In the genomic region with DNA sequence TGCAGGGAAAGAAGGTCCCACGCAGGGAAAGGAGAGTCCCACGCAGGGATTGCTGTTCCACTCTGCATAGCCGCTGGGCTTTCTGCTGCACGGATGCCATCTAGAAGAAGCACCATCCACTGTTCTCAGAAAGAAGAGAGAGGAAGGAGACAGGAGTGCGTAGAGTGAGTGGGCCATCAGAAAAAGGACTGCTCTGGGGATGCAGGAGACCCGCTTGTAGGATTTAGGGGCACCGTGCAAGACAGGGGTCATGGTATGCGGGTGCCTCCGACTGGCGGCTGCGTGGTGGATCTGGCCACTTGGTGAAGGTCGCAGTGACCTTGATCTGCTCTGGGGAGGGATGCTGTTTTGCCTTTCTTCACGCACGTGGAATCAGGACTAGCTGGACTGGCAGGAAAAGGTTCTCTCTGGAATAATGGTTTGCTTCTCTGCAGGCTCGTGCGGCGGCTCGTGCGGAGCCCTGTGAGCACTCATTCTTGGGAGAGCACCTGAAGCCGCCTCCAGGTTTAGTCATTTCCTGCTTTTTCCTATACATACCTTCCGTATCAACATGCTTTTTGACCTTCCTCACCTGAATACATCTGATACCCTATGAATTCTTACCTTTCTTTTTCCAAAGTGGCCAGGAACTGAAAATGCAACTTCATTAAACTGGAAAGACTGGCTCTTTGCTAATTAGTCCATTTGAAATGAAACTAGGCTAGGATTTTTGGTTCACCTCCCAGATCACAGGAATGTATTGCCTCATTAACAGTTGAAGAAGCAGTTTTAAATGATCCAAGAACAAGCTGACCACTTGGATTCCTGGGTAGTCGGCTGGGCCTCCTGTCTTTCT, we compare ENCODE assay signal across 19 cellular contexts.
DNase-seq lines count a peak whose midpoint lies in the region; ATAC-seq, FAIRE-seq and TF ChIP-seq lines count a peak whose summit lies in the region.
"Had no signal": no experiment of that assay in that cellular context is flagged by ENCODE, and none has a peak within 500 bp of the region (broad histone marks: within the 10 kb centered on the region; RNA-seq: fewer than 3 reads in every experiment).

No MANE protein-coding gene starts in this region.

- TF ChIP-seq RAD21 in K562 (CRISPR knock-in tag; conservative IDR thresholded peaks at IDR 0.05 in 1 of 2, IDR thresholded peaks at IDR 0.05 in 1 of 2), result no peak

- no peak overlapping the region for H3K56ac ChIP-seq in H9 (ENCODE audit: insufficient read length, low read depth, low read length)

- H3K79me2 ChIP-seq in H9 (ENCODE audit: insufficient read depth, low read length) (no peaks in the 10 kb centered on the region), K562 (ENCODE audit: control insufficient read depth, insufficient read depth, low read length) (no peaks in the 10 kb centered on the region), keratinocyte (ENCODE audit: control insufficient read depth, insufficient read depth, low read length) (no peaks in the 10 kb centered on the region), smooth muscle cell (ENCODE audit: low read depth) (peaks cover 26% of the 10 kb centered on the region)

- H3K27ac Mint-ChIP-seq in H9, result peak overlapping the region in 2 of 3 experiments; percentile 29 to 37; a peak in 4 of 7 replicates
- no peak overlapping the region for H3K27ac Mint-ChIP-seq in activated CD4-positive, alpha-beta memory T cell treated with anti-CD3 and anti-CD28 coated beads, Interleukin-2, amount 10 ng/mL, durations not matched to agents 7 days and 5 days
- H3K27ac Mint-ChIP-seq: activated CD4-positive, alpha-beta memory T cell treated with anti-CD3 and anti-CD28 coated beads for 36 hours; activated naive CD4-positive, alpha-beta T cell treated with anti-CD3 and anti-CD28 coated beads, Interleukin-2, amount 10 ng/mL, durations not matched to agents 7 days and 5 days; effector memory CD8-positive, alpha-beta T cell; memory B cell; stimulated activated memory B cell treated with anti-CD40 and anti-IgM and Interleukin-4, amounts not matched to agents 10 μg/mL and 1 μg/mL and 100 μg/mL, for 72 hours had no signal

- POLR2A ChIA-PET in K562 (lab: Yijun Ruan, JAX), result interaction anchor here (0.7 kb wide), 1 partner anchor 8 kb away, joined by 3 read pairs; no protein-coding TSS in a partner anchor
- POLR2A ChIA-PET in activated CD4-positive, alpha-beta memory T cell treated with anti-CD3 and anti-CD28 coated beads, Interleukin-2, amount 10 ng/mL, durations not matched to agents 7 days and 5 days (lab: Charles Lee), result no interaction called here

- H3K4me1 ChIP-seq in H9 (ENCODE audit: insufficient read depth, low read length), result no peaks in the 10 kb centered on the region
- H3K4me1 ChIP-seq in K562 (replicated peaks in 1 of 2; ENCODE audit: control insufficient read depth in 2 of 2, insufficient read depth in 2 of 2, low read length in 2 of 2), result peaks cover 11 to 15% of the 10 kb centered on the region in 2 experiments; a peak in 4 of 5 replicates
- peaks cover 8% of the 10 kb centered on the region for H3K4me1 ChIP-seq in keratinocyte (ENCODE audit: control insufficient read depth, extremely low read depth, insufficient read depth, low read length)
- H3K4me1 ChIP-seq in smooth muscle cell (ENCODE audit: low read depth), result peaks cover 4% of the 10 kb centered on the region
- H3K4me1 ChIP-seq: tibial artery had no signal

- intact Hi-C loops in K562 (cut with micrococcal nuclease), result no loop called here
- intact Hi-C loops in sciatic nerve (cut with DNase I), result no loop called here

- no peak overlapping the region for H3K27ac ChIP-seq in H9 (ENCODE audit: insufficient read length, low read depth, low read length)
- H3K27ac ChIP-seq in K562 (ENCODE audit: extremely low read depth, low read depth, low read length), result no peak overlapping the region
- H3K27ac ChIP-seq in keratinocyte (ENCODE audit: control insufficient read depth, insufficient read depth, low read length), result peak overlapping the region; percentile 31
- peak overlapping the region; percentile 84 for H3K27ac ChIP-seq in smooth muscle cell (ENCODE audit: low read depth)
- H3K27ac ChIP-seq: heart left ventricle, tibial artery had no signal

- no peak overlapping the region for H2BK12ac ChIP-seq in H9 (ENCODE audit: insufficient read length, low read depth, low read length)

- WGBS in H9 (ENCODE audit: extremely low coverage, insufficient read length, low lambda C conversion rate), result no CpG with 5 or more reads among the region's 22 CpGs
- 80% methylated on average over 21 of the region's 22 CpGs for WGBS in K562 (ENCODE audit: insufficient coverage, low coverage, missing lambda C conversion rate)
- WGBS in smooth muscle cell (ENCODE audit: low lambda C conversion rate), result 76% methylated on average over 22 of the region's 22 CpGs

- H2AK5ac ChIP-seq in H9 (ENCODE audit: insufficient read length, low read length), result no peak overlapping the region

- CTCF ChIA-PET in K562 (lab: Yijun Ruan, JAX; ENCODE audit: low intra/inter-chr PET ratio), result no interaction called here
- CTCF ChIA-PET in activated CD4-positive, alpha-beta memory T cell treated with anti-CD3 and anti-CD28 coated beads, Interleukin-2, amount 10 ng/mL, durations not matched to agents 7 days and 5 days (lab: Charles Lee), result no interaction called here

- dilution Hi-C loops in keratinocyte (cut with MboI; ENCODE audit: extremely low pct_ligation_motif_present, low sequenced_read_pairs), result no loop called here

- H2BK5ac ChIP-seq in H9 (ENCODE audit: insufficient read length, low read length), result no peak overlapping the region

- no peaks in the 10 kb centered on the region for H3K36me3 ChIP-seq in K562 (ENCODE audit: control insufficient read depth, insufficient read depth, low read length)
- no peaks in the 10 kb centered on the region for H3K36me3 ChIP-seq in keratinocyte (ENCODE audit: control insufficient read depth in 2 of 2, extremely low read depth in 1 of 2, insufficient read depth in 2 of 2, low read length in 2 of 2)
- H3K36me3 ChIP-seq in smooth muscle cell (ENCODE audit: low read depth), result no peaks in the 10 kb centered on the region
- H3K36me3 ChIP-seq: heart left ventricle, tibial artery had no signal

- H3K9me1 ChIP-seq in K562 (ENCODE audit: control insufficient read depth, insufficient read depth, low read length) (no peaks in the 10 kb centered on the region), keratinocyte (ENCODE audit: control insufficient read depth, extremely low read depth, insufficient read depth, low read length) (no peaks in the 10 kb centered on the region)

- H3K79me1 ChIP-seq in H9 (ENCODE audit: insufficient read depth, low read depth, low read length, poor library complexity, severe bottlenecking), result no peaks in the 10 kb centered on the region

- H4K91ac ChIP-seq in H9 (ENCODE audit: insufficient read length, low read depth, low read length), result no peak overlapping the region

- no peak for TF ChIP-seq POLR2A in K562 (conservative IDR thresholded peaks at IDR 0.05)

- H3K27me3 ChIP-seq in H9 (ENCODE audit: insufficient read depth, low read length) (no peaks in the 10 kb centered on the region), K562 (ENCODE audit: control insufficient read depth in 2 of 2, insufficient read depth in 2 of 2, low read length in 2 of 2) (peaks cover 23 to 47% of the 10 kb centered on the region in 2 experiments), keratinocyte (ENCODE audit: control insufficient read depth, extremely low read depth, insufficient read depth, low read length) (no peaks in the 10 kb centered on the region), smooth muscle cell (ENCODE audit: low read depth) (no peaks in the 10 kb centered on the region)
- H3K27me3 ChIP-seq: heart left ventricle, tibial artery had no signal

- no peak overlapping the region for H3T11ph ChIP-seq in H9 (ENCODE audit: low read length)

- ATAC-seq in K562 (no peak), sciatic nerve (no peak)
- ATAC-seq: effector memory CD8-positive, alpha-beta T cell; heart left ventricle; stimulated activated memory B cell treated with anti-CD40 and anti-IgM and Interleukin-4, amounts not matched to agents 10 μg/mL and 1 μg/mL and 100 μg/mL, for 72 hours had no signal

- H2BK20ac ChIP-seq in H9 (ENCODE audit: low read depth, low read length, poor library complexity, severe bottlenecking), result no peak overlapping the region

- H3K14ac ChIP-seq in H9 (ENCODE audit: insufficient read depth, low read length), result no peak overlapping the region

- H3K27me3 Mint-ChIP-seq in H9 (ENCODE audit: low read depth), result peaks cover 27% of the 10 kb centered on the region
- H3K27me3 Mint-ChIP-seq in activated CD4-positive, alpha-beta memory T cell treated with anti-CD3 and anti-CD28 coated beads, Interleukin-2, amount 10 ng/mL, durations not matched to agents 7 days and 5 days, result peaks cover 2% of the 10 kb centered on the region

- H3K9me3 Mint-ChIP-seq in H9, result no peaks in the 10 kb centered on the region
- H3K9me3 Mint-ChIP-seq in activated CD4-positive, alpha-beta memory T cell treated with anti-CD3 and anti-CD28 coated beads, Interleukin-2, amount 10 ng/mL, durations not matched to agents 7 days and 5 days, result no peaks in the 10 kb centered on the region
- H3K9me3 Mint-ChIP-seq: activated CD4-positive, alpha-beta memory T cell treated with anti-CD3 and anti-CD28 coated beads for 36 hours; activated naive CD4-positive, alpha-beta T cell treated with anti-CD3 and anti-CD28 coated beads, Interleukin-2, amount 10 ng/mL, durations not matched to agents 7 days and 5 days; memory B cell; neural crest cell; stimulated activated memory B cell treated with anti-CD40 and anti-IgM and Interleukin-4, amounts not matched to agents 10 μg/mL and 1 μg/mL and 100 μg/mL, for 72 hours had no signal

- H2BK15ac ChIP-seq in H9 (ENCODE audit: low read depth, low read length), result no peak overlapping the region

- H3K23ac ChIP-seq in H9 (ENCODE audit: insufficient read length, low read depth, low read length), result no peak overlapping the region

- H3K36me3 Mint-ChIP-seq in H9 (ENCODE audit: insufficient read depth in 1 of 3, low read depth in 3 of 3), result no peaks in the 10 kb centered on the region
- no peaks in the 10 kb centered on the region for H3K36me3 Mint-ChIP-seq in activated CD4-positive, alpha-beta memory T cell treated with anti-CD3 and anti-CD28 coated beads, Interleukin-2, amount 10 ng/mL, durations not matched to agents 7 days and 5 days (ENCODE audit: low read depth)
- H3K36me3 Mint-ChIP-seq: activated CD4-positive, alpha-beta memory T cell treated with anti-CD3 and anti-CD28 coated beads for 36 hours; activated naive CD4-positive, alpha-beta T cell treated with anti-CD3 and anti-CD28 coated beads, Interleukin-2, amount 10 ng/mL, durations not matched to agents 7 days and 5 days; memory B cell; stimulated activated memory B cell treated with anti-CD40 and anti-IgM and Interleukin-4, amounts not matched to agents 10 μg/mL and 1 μg/mL and 100 μg/mL, for 72 hours had no signal

- no peak overlapping the region for H3K4me3 ChIP-seq in K562
- peak overlapping the region in 2 of 3 experiments; percentile 4 to 29 for H3K4me3 ChIP-seq in keratinocyte (ENCODE audit: control insufficient read depth in 2 of 3, extremely low read depth in 1 of 3, insufficient read depth in 2 of 3, low read depth in 1 of 3, low read length in 3 of 3)
- H3K4me3 ChIP-seq in smooth muscle cell, result no peak overlapping the region
- H3K4me3 ChIP-seq: heart left ventricle, tibial artery had no signal

- H3K18ac ChIP-seq in H9 (ENCODE audit: insufficient read length, low read depth, low read length), result no peak overlapping the region

- DNase-seq in H9 (peak; percentile 55), K562 (ENCODE audit: extremely low read depth in 1 of 4, low spot score in 3 of 4) (no peak), keratinocyte (ENCODE audit: low read depth, low spot score) (peak; percentile 5), smooth muscle cell (lab: John Stamatoyannopoulos, UW; ENCODE audit: unreplicated experiment) (no peak), SW 1271 (lab: John Stamatoyannopoulos, UW) (no peak), sciatic nerve (ENCODE audit: low spot score) (no peak)
- DNase-seq in activated CD4-positive, alpha-beta memory T cell treated with anti-CD3 and anti-CD28 coated beads, Interleukin-2, amount 10 ng/mL, durations not matched to agents 7 days and 5 days, result no peak
- DNase-seq: activated CD4-positive, alpha-beta memory T cell treated with anti-CD3 and anti-CD28 coated beads for 36 hours; activated naive CD4-positive, alpha-beta T cell treated with anti-CD3 and anti-CD28 coated beads, Interleukin-2, amount 10 ng/mL, durations not matched to agents 7 days and 5 days; aorta; effector memory CD8-positive, alpha-beta T cell; heart left ventricle; NCI-H1417 treated with DMSO at 0.1 percent for 48 hours; NCI-H526 treated with DMSO at 0.1 percent for 48 hours; T-helper 1 cell; tibial artery had no signal

- no peak for TF ChIP-seq CTCF in H9 (conservative IDR thresholded peaks at IDR 0.05)
- no peak for TF ChIP-seq CTCF in K562 (IDR thresholded peaks at IDR 0.05 in 2 of 3, conservative IDR thresholded peaks at IDR 0.05 in 1 of 3; ENCODE audit: insufficient read depth in 2 of 3, low read depth in 1 of 3, low read length in 3 of 3)
- TF ChIP-seq CTCF in keratinocyte (optimal IDR thresholded peaks at IDR 0.05 in 1 of 3, IDR thresholded peaks at IDR 0.05 in 1 of 3, conservative IDR thresholded peaks at IDR 0.05 in 1 of 3; ENCODE audit: extremely low read depth in 1 of 3, insufficient read depth in 2 of 3, low read length in 3 of 3), result no peak
- no peak for TF ChIP-seq CTCF in smooth muscle cell (IDR thresholded peaks at IDR 0.05; ENCODE audit: borderline replicate concordance, insufficient read depth, poor library complexity, severe bottlenecking)

- no peak for TF ChIP-seq EP300 in K562 (IDR thresholded peaks at IDR 0.05; ENCODE audit: low read length)

- H3K9me3 ChIP-seq in H9 (ENCODE audit: control insufficient read depth, low read depth, low read length) (no peaks in the 10 kb centered on the region), K562 (replicated peaks; ENCODE audit: control insufficient read depth, insufficient read depth, low read depth, low read length) (no peaks in the 10 kb centered on the region), keratinocyte (ENCODE audit: control insufficient read depth, low read depth, low read length) (no peaks in the 10 kb centered on the region), smooth muscle cell (replicated peaks; ENCODE audit: low read depth) (no peaks in the 10 kb centered on the region)
- H3K9me3 ChIP-seq: heart left ventricle, tibial artery had no signal

- no peak overlapping the region for H3K4ac ChIP-seq in H9 (ENCODE audit: low read depth, low read length)

- H3K4me2 ChIP-seq in H9 (ENCODE audit: insufficient read depth, insufficient read length, low read length) (no peak overlapping the region), K562 (ENCODE audit: insufficient read depth, low read length) (no peak overlapping the region), keratinocyte (ENCODE audit: control insufficient read depth, extremely low read depth, insufficient read depth, low read depth, low read length) (peak overlapping the region; percentile 69), smooth muscle cell (peak overlapping the region; percentile 54)

- H3K4me3 Mint-ChIP-seq in H9, result no peak overlapping the region
- no peak overlapping the region for H3K4me3 Mint-ChIP-seq in activated CD4-positive, alpha-beta memory T cell treated with anti-CD3 and anti-CD28 coated beads, Interleukin-2, amount 10 ng/mL, durations not matched to agents 7 days and 5 days
- H3K4me3 Mint-ChIP-seq: activated CD4-positive, alpha-beta memory T cell treated with anti-CD3 and anti-CD28 coated beads for 36 hours; activated naive CD4-positive, alpha-beta T cell treated with anti-CD3 and anti-CD28 coated beads, Interleukin-2, amount 10 ng/mL, durations not matched to agents 7 days and 5 days; effector memory CD8-positive, alpha-beta T cell; memory B cell; neural crest cell; stimulated activated memory B cell treated with anti-CD40 and anti-IgM and Interleukin-4, amounts not matched to agents 10 μg/mL and 1 μg/mL and 100 μg/mL, for 72 hours had no signal

- no peak overlapping the region for H4K8ac ChIP-seq in H9 (replicated peaks; ENCODE audit: insufficient read length, low read depth, low read length)

- H2BK120ac ChIP-seq in H9 (ENCODE audit: low read depth, low read length, poor library complexity, severe bottlenecking), result no peak overlapping the region

- no peaks in the 10 kb centered on the region for H3K23me2 ChIP-seq in H9 (ENCODE audit: insufficient read length, low read depth, low read length, poor library complexity, severe bottlenecking)

- H2AFZ ChIP-seq in H9 (ENCODE audit: low read length), result no peak overlapping the region
- H2AFZ ChIP-seq in K562 (ENCODE audit: low read depth, low read length), result no peak overlapping the region
- peak overlapping the region; percentile 70 for H2AFZ ChIP-seq in keratinocyte (ENCODE audit: control insufficient read depth, low read length)
- H2AFZ ChIP-seq in smooth muscle cell (ENCODE audit: low read depth), result no peak overlapping the region

- FAIRE-seq in K562 (lab: Jason Lieb, UNC) (no peak), keratinocyte (lab: Jason Lieb, UNC) (peak; percentile 74)

- BruUV-seq in K562 (replicated peaks; lab: Mats Ljungman, UMichigan), result no TSS peak

- H4K5ac ChIP-seq in H9 (ENCODE audit: insufficient read length, low read depth, low read length), result no peak overlapping the region

- peaks cover 27% of the 10 kb centered on the region for H3F3A ChIP-seq in smooth muscle cell (ENCODE audit: low read depth)

- in situ Hi-C loops in K562 (cut with MboI), result no loop called here

- H3K9ac ChIP-seq in H9 (ENCODE audit: extremely low read depth, insufficient read length, low read length), result no peak overlapping the region
- H3K9ac ChIP-seq in K562 (ENCODE audit: insufficient read depth in 1 of 2, low read depth in 2 of 2, low read length in 2 of 2), result no peak overlapping the region; a peak in 1 of 4 replicates
- H3K9ac ChIP-seq in keratinocyte (ENCODE audit: control insufficient read depth, extremely low read depth, insufficient read depth, low read length), result peak overlapping the region; percentile 4
- no peak overlapping the region for H3K9ac ChIP-seq in smooth muscle cell (ENCODE audit: low read depth)

- H3K4me1 Mint-ChIP-seq in H9, result peaks cover 9 to 11% of the 10 kb centered on the region in 2 experiments
- H3K4me1 Mint-ChIP-seq in activated CD4-positive, alpha-beta memory T cell treated with anti-CD3 and anti-CD28 coated beads, Interleukin-2, amount 10 ng/mL, durations not matched to agents 7 days and 5 days, result no peaks in the 10 kb centered on the region
- H3K4me1 Mint-ChIP-seq: memory B cell; stimulated activated memory B cell treated with anti-CD40 and anti-IgM and Interleukin-4, amounts not matched to agents 10 μg/mL and 1 μg/mL and 100 μg/mL, for 72 hours had no signal

- H4K20me1 ChIP-seq in H9 (ENCODE audit: control insufficient read depth, insufficient read depth, insufficient read length) (no peaks in the 10 kb centered on the region), K562 (replicated peaks; ENCODE audit: control insufficient read depth, insufficient read depth, low read length) (no peaks in the 10 kb centered on the region), keratinocyte (ENCODE audit: control insufficient read depth, extremely low read depth, insufficient read depth, low read length) (no peaks in the 10 kb centered on the region), smooth muscle cell (ENCODE audit: low read depth) (peaks cover 31% of the 10 kb centered on the region)

Comparison
In these comparisons a context has a peak if more than half of its experiments do, and no peak if none do; other contexts are left out.
1. DNase-seq: peak in H9 (single experiment) and keratinocyte (single experiment); none in K562 (0 of 4), smooth muscle cell (single experiment), activated CD4-positive, alpha-beta memory T cell treated with anti-CD3 and anti-CD28 coated beads, Interleukin-2, amount 10 ng/mL, durations not matched to agents 7 days and 5 days (single experiment), SW 1271 (0 of 2) and sciatic nerve (single experiment).
2. H3K27ac ChIP-seq: peak in keratinocyte (single experiment) and smooth muscle cell (single experiment); none in H9 (single experiment) and K562 (single experiment).
3. H3K4me2 ChIP-seq: peak in keratinocyte (single experiment) and smooth muscle cell (single experiment); none in H9 (single experiment) and K562 (single experiment).
4. H3K4me3 ChIP-seq: peak in keratinocyte (2 of 3); none in K562 (single experiment) and smooth muscle cell (single experiment).